9 cellular contexts compared by ENCODE assay signal in the genomic region with DNA sequence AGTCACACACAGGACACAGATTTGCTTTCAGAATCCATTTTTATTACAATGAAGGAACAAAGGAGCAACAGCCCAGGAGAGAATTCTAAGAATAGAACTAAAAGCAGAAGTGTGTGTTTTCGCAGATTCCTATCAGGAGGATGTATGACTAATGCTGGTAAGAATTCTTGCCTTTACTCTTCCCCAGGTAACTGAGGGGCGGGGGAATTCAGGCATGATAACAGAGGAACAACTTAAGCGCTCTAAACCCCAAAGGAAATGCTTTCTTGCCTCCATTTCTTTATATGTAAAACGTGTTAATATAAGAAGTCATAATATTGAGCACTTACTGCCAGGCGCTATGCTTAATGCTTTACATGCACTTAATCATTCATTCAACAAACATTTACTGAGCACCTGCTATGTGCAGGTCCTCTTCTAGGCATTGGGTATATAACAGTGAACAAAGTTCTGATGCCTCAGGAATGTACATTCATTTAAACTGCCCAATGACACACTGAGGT. TPM values are rescaled to one million over a fixed set of nuclear protein-coding genes. Genes with fewer than 3 reads are reported as not detected.
DNase-seq lines count a peak whose midpoint lies in the region; ATAC-seq lines count a peak whose summit lies in the region.
"Had no signal": no experiment of that assay in that cellular context is flagged by ENCODE, and none has a peak within 500 bp of the region (broad histone marks: within the 10 kb centered on the region; RNA-seq: fewer than 3 reads in every experiment).

No MANE protein-coding gene starts in this region.

- POLR2A ChIA-PET in activated CD4-positive, alpha-beta memory T cell treated with anti-CD3 and anti-CD28 coated beads, Interleukin-2, amount 10 ng/mL, durations not matched to agents 7 days and 5 days (lab: Charles Lee): interaction anchor here (1.3 to 1.5 kb wide), 2 partner anchors 9 to 199 kb away, joined by 3 to 4 read pairs; a partner anchor contains a TSS

- H3K27me3 Mint-ChIP-seq in activated CD4-positive, alpha-beta memory T cell treated with anti-CD3 and anti-CD28 coated beads, Interleukin-2, amount 10 ng/mL, durations not matched to agents 7 days and 5 days: no peaks in the 10 kb centered on the region

- H3K36me3 Mint-ChIP-seq in activated CD4-positive, alpha-beta memory T cell treated with anti-CD3 and anti-CD28 coated beads, Interleukin-2, amount 10 ng/mL, durations not matched to agents 7 days and 5 days (ENCODE audit: low read depth): no peaks in the 10 kb centered on the region

- ATAC-seq in GM21717 (IDR thresholded peaks at IDR 0.05; ENCODE audit: unreplicated experiment): no peak
- ATAC-seq in HG03460 (IDR thresholded peaks at IDR 0.05; ENCODE audit: unreplicated experiment): no peak

- H3K4me1 Mint-ChIP-seq in activated CD4-positive, alpha-beta memory T cell treated with anti-CD3 and anti-CD28 coated beads, Interleukin-2, amount 10 ng/mL, durations not matched to agents 7 days and 5 days: peaks cover 71% of the 10 kb centered on the region

- DNase-seq in Daoy (ENCODE audit: low read depth) (peak; percentile 37), HT-29 (ENCODE audit: low spot score) (peak; percentile 89), kidney glomerular epithelial cell (lab: John Stamatoyannopoulos, UW) (peak; percentile 82), SHP77 treated with DMSO at 0.1 percent for 48 hours (lab: John Stamatoyannopoulos, UW) (no peak), ecto neural progenitor cell (ENCODE audit: low spot score) (no peak)
- peak; percentile 39 for DNase-seq in activated CD4-positive, alpha-beta memory T cell treated with anti-CD3 and anti-CD28 coated beads, Interleukin-2, amount 10 ng/mL, durations not matched to agents 7 days and 5 days
- DNase-seq: IMR-90 had no signal

- no peaks in the 10 kb centered on the region for H3K9me3 Mint-ChIP-seq in activated CD4-positive, alpha-beta memory T cell treated with anti-CD3 and anti-CD28 coated beads, Interleukin-2, amount 10 ng/mL, durations not matched to agents 7 days and 5 days

- peak overlapping the region; percentile 75 for H3K27ac Mint-ChIP-seq in activated CD4-positive, alpha-beta memory T cell treated with anti-CD3 and anti-CD28 coated beads, Interleukin-2, amount 10 ng/mL, durations not matched to agents 7 days and 5 days

- CTCF ChIA-PET in activated CD4-positive, alpha-beta memory T cell treated with anti-CD3 and anti-CD28 coated beads, Interleukin-2, amount 10 ng/mL, durations not matched to agents 7 days and 5 days (lab: Charles Lee): interaction anchor here (1.3 to 1.4 kb wide), 2 partner anchors 22 to 27 kb away, joined by 3 to 5 read pairs; a partner anchor contains a TSS

- H3K4me3 Mint-ChIP-seq in activated CD4-positive, alpha-beta memory T cell treated with anti-CD3 and anti-CD28 coated beads, Interleukin-2, amount 10 ng/mL, durations not matched to agents 7 days and 5 days: peak overlapping the region; percentile 46

RNA-seq across cellular contexts. Expression of a gene that starts 4.5 kb away (rescaled TPM):
- 0.03 and 0.23 TPM in 2 replicates for total RNA-seq in Daoy (2014; rRNA removed; shearing (Covaris generic))
- total RNA-seq in HT-29 (2014; rRNA removed; shearing (Covaris generic)): 31.8 and 38.4 TPM in 2 replicates
- under 1 TPM; 0.28 to 0.30 TPM for total RNA-seq in activated CD4-positive, alpha-beta memory T cell treated with anti-CD3 and anti-CD28 coated beads, Interleukin-2, amount 10 ng/mL, durations not matched to agents 7 days and 5 days
- total RNA-seq: IMR-90 had no signal

RNA-seq across cellular contexts. Expression of a gene that starts 9.5 kb away (rescaled TPM):
- total RNA-seq in Daoy (2014; rRNA removed; shearing (Covaris generic)): not detected in 2 replicates
- 0.73 and 1.3 TPM in 2 replicates for total RNA-seq in HT-29 (2014; rRNA removed; shearing (Covaris generic))
- not detected for total RNA-seq in activated CD4-positive, alpha-beta memory T cell treated with anti-CD3 and anti-CD28 coated beads, Interleukin-2, amount 10 ng/mL, durations not matched to agents 7 days and 5 days
- total RNA-seq: IMR-90 had no signal

RNA-seq across cellular contexts. Expression of a gene that starts 22.9 kb away (rescaled TPM):
- not detected in 2 replicates for total RNA-seq in Daoy (2014; rRNA removed; shearing (Covaris generic))
- total RNA-seq in HT-29 (2014; rRNA removed; shearing (Covaris generic)): 0.56 and 1.1 TPM in 2 replicates
- total RNA-seq in activated CD4-positive, alpha-beta memory T cell treated with anti-CD3 and anti-CD28 coated beads, Interleukin-2, amount 10 ng/mL, durations not matched to agents 7 days and 5 days: not detected
- total RNA-seq: IMR-90 had no signal

RNA-seq across cellular contexts. Expression of a gene that starts 26.5 kb away (rescaled TPM):
- total RNA-seq in Daoy (2014; rRNA removed; shearing (Covaris generic)): 86.9 and 107 TPM in 2 replicates
- 30.8 and 31.4 TPM in 2 replicates for total RNA-seq in HT-29 (2014; rRNA removed; shearing (Covaris generic))
- total RNA-seq in activated CD4-positive, alpha-beta memory T cell treated with anti-CD3 and anti-CD28 coated beads, Interleukin-2, amount 10 ng/mL, durations not matched to agents 7 days and 5 days: 10 to 100 TPM; 52.5 to 55.9 TPM

RNA-seq across cellular contexts. Expression of a gene that starts 48.3 kb away (rescaled TPM):
- 0.51 and 1.7 TPM in 2 replicates for total RNA-seq in Daoy (2014; rRNA removed; shearing (Covaris generic))
- total RNA-seq in HT-29 (2014; rRNA removed; shearing (Covaris generic)): 0.05 TPM in 1 of 2 replicates, not detected in the other
- total RNA-seq in activated CD4-positive, alpha-beta memory T cell treated with anti-CD3 and anti-CD28 coated beads, Interleukin-2, amount 10 ng/mL, durations not matched to agents 7 days and 5 days: under 1 TPM; 0.40 to 0.48 TPM

Comparison
In these comparisons a context has a peak if more than half of its experiments do, and no peak if none do; other contexts are left out.
1. DNase-seq: peak in Daoy (single experiment), HT-29 (single experiment), activated CD4-positive, alpha-beta memory T cell treated with anti-CD3 and anti-CD28 coated beads, Interleukin-2, amount 10 ng/mL, durations not matched to agents 7 days and 5 days (single experiment) and kidney glomerular epithelial cell (single experiment); none in SHP77 treated with DMSO at 0.1 percent for 48 hours (single experiment) and ecto neural progenitor cell (single experiment).
2. RNA of a gene that starts 4.5 kb away (total RNA-seq): 31.8 to 38.4 TPM in HT-29; 0.28 to 0.30 TPM in activated CD4-positive, alpha-beta memory T cell treated with anti-CD3 and anti-CD28 coated beads, Interleukin-2, amount 10 ng/mL, durations not matched to agents 7 days and 5 days and 0.03 to 0.23 TPM in Daoy; every median in the first group is over 10 times any median in the second.